1 cellular context compared by ENCODE assay signal in genomic region chr22:23800297-23801237, GRCh38.
TF ChIP-seq lines count a peak whose summit lies in the region.

No MANE protein-coding gene starts in this region.

TF ChIP-seq in GM12878, 131 proteins besides CTCF, POLR2A, EP300 and RAD21 (continued from another document and continues in another):
- TF ChIP-seq SPI1 (IDR thresholded peaks at IDR 0.05; ENCODE audit: borderline replicate concordance, insufficient read depth, low read depth, low read length), result peak; percentile 92
- TF ChIP-seq MYC (IDR thresholded peaks at IDR 0.05; ENCODE audit: insufficient read depth, insufficient read length, insufficient replicate concordance, low read length, severe bottlenecking), result no peak
- TF ChIP-seq SREBF1 (IDR thresholded peaks at IDR 0.05; ENCODE audit: low read length), result no peak
- no peak for TF ChIP-seq CBX5 (IDR thresholded peaks at IDR 0.05; ENCODE audit: low read depth)
- peak; percentile 57; the same call in 1 of the 2 replicates for TF ChIP-seq SMARCA5 (IDR thresholded peaks at IDR 0.05)
- peak; percentile 40; the same call in 1 of the 2 replicates for TF ChIP-seq NR2C1 (IDR thresholded peaks at IDR 0.05)
- TF ChIP-seq NFXL1 (IDR thresholded peaks at IDR 0.05; ENCODE audit: borderline replicate concordance), result no peak
- no peak for TF ChIP-seq NR2C2 (IDR thresholded peaks at IDR 0.05; ENCODE audit: borderline replicate concordance, control insufficient read depth, insufficient read length, low read depth)
- TF ChIP-seq HDGF (IDR thresholded peaks at IDR 0.05), result peak; percentile 89; the same call in 1 of the 2 replicates
- no peak for TF ChIP-seq RBBP5 (conservative IDR thresholded peaks at IDR 0.05)
- peak; percentile 41 for TF ChIP-seq ATF7 (IDR thresholded peaks at IDR 0.05; ENCODE audit: low read depth)
- no peak for TF ChIP-seq HCFC1 (IDR thresholded peaks at IDR 0.05; ENCODE audit: low read length)
- TF ChIP-seq RCOR1 (conservative IDR thresholded peaks at IDR 0.05; ENCODE audit: low read depth, low read length), result no peak
- no peak for TF ChIP-seq CEBPZ (IDR thresholded peaks at IDR 0.05; ENCODE audit: low read depth, low read length)
- no peak for TF ChIP-seq CEBPB (IDR thresholded peaks at IDR 0.05; ENCODE audit: borderline replicate concordance in 1 of 2, low read depth in 2 of 2, low read length in 2 of 2)
- peak; percentile 21 for TF ChIP-seq MAX (IDR thresholded peaks at IDR 0.05; ENCODE audit: low read depth, low read length)
- TF ChIP-seq YY1 (IDR thresholded peaks at IDR 0.05; ENCODE audit: low read depth, low read length), result 0 out of 2 replicates have a peak, but pooled peaks have one; percentile 44
- no peak for TF ChIP-seq SUPT20H (IDR thresholded peaks at IDR 0.05; ENCODE audit: borderline replicate concordance, control insufficient read depth, low read depth, low read length)
- TF ChIP-seq CHD1 (IDR thresholded peaks at IDR 0.05; ENCODE audit: low read depth, low read length), result no peak
- peak; percentile 54; the same call in 1 of the 2 replicates for TF ChIP-seq DPF2 (IDR thresholded peaks at IDR 0.05)
- TF ChIP-seq ESRRA (IDR thresholded peaks at IDR 0.05; ENCODE audit: low read length), result no peak
- peak; percentile 98 for TF ChIP-seq MEF2B (IDR thresholded peaks at IDR 0.05; ENCODE audit: partially characterized antibody, poor library complexity, severe bottlenecking)
- TF ChIP-seq ZBTB11 (CRISPR knock-in tag; IDR thresholded peaks at IDR 0.05), result no peak
- 0 out of 3 replicates have a peak, but pooled peaks have one; percentile 6 for TF ChIP-seq POU2F2 (IDR thresholded peaks at IDR 0.05; ENCODE audit: borderline replicate concordance, low read depth, low read length)
- TF ChIP-seq E4F1 (IDR thresholded peaks at IDR 0.05; ENCODE audit: borderline replicate concordance, partially characterized antibody), result no peak
- 0 out of 2 replicates have a peak, but pooled peaks have one; percentile 17 for TF ChIP-seq RELB (IDR thresholded peaks at IDR 0.05; ENCODE audit: low read depth)
- TF ChIP-seq ZNF687 (IDR thresholded peaks at IDR 0.05), result peak; percentile 94
- peak; percentile 49 for TF ChIP-seq SP1 (IDR thresholded peaks at IDR 0.05; ENCODE audit: low read depth, low read length)
- no peak for TF ChIP-seq PML (IDR thresholded peaks at IDR 0.05; ENCODE audit: low read length)
- TF ChIP-seq JUNB (IDR thresholded peaks at IDR 0.05), result peak; percentile 35; the same call in 1 of the 2 replicates
- no peak; the same call in 1 of the 2 replicates for TF ChIP-seq ATF2 (IDR thresholded peaks at IDR 0.05; ENCODE audit: low read length)
- peak in 1 of 2 experiments; percentile 3; a peak in 1 of 3 replicates for TF ChIP-seq EGR1 (IDR thresholded peaks at IDR 0.05; ENCODE audit: borderline replicate concordance in 1 of 2, low read depth in 2 of 2, low read length in 2 of 2)
- TF ChIP-seq GABPA (IDR thresholded peaks at IDR 0.05; ENCODE audit: low read depth), result no peak
- no peak for TF ChIP-seq SMAD5 (IDR thresholded peaks at IDR 0.05; ENCODE audit: low read depth)
- no peak for TF ChIP-seq NFYA (IDR thresholded peaks at IDR 0.05; ENCODE audit: borderline replicate concordance, low read depth, low read length)
- no peak for TF ChIP-seq BRCA1 (IDR thresholded peaks at IDR 0.05; ENCODE audit: low read depth, low read length)
- no peak for TF ChIP-seq ZNF274 (IDR thresholded peaks at IDR 0.05; ENCODE audit: insufficient read depth, insufficient read length)
- TF ChIP-seq BCLAF1 (IDR thresholded peaks at IDR 0.05), result no peak
- TF ChIP-seq FOS (IDR thresholded peaks at IDR 0.05; ENCODE audit: borderline replicate concordance, extremely low read depth, insufficient read length), result no peak
- no peak for TF ChIP-seq RFX5 (IDR thresholded peaks at IDR 0.05; ENCODE audit: low read depth, low read length)
- TF ChIP-seq SMAD1 (IDR thresholded peaks at IDR 0.05; ENCODE audit: low read depth, partially characterized antibody), result no peak
- no peak; the same call in 1 of the 2 replicates for TF ChIP-seq FOXM1 (IDR thresholded peaks at IDR 0.05; ENCODE audit: low read depth, low read length)
- TF ChIP-seq SIN3A (IDR thresholded peaks at IDR 0.05; ENCODE audit: low read depth, low read length), result no peak
